Comparison of ENCODE assay signal across 21 cellular contexts in the genomic region with DNA sequence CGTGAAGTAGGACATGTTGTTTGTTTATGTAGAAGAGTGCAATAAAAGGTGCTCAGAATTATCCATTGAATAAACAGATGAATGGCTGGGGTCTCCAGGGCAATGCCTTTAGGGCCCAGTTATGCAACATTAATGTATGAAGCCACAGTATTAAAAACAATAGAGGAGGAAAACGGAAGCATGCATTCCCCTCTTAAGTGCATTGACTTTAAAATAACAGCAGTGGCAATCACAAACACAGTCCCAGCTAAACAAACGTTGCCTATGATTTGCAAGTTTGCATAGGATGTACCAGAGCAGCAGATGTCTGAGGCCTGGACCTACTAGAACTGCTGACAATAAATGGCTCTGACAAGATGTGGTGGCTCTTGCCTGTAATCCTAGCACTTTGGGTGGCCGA.
DNase-seq lines count a peak whose midpoint lies in the region; ATAC-seq and TF ChIP-seq lines count a peak whose summit lies in the region.
"Had no signal": no experiment of that assay in that cellular context is flagged by ENCODE, and none has a peak within 500 bp of the region (broad histone marks: within the 10 kb centered on the region; RNA-seq: fewer than 3 reads in every experiment).

No MANE protein-coding gene starts in this region.

- WGBS in smooth muscle cell (ENCODE audit: low lambda C conversion rate), result 50% methylated on average over 4 of the region's 4 CpGs

- H3K9me3 ChIP-seq in mucosa of rectum (ENCODE audit: control insufficient read depth in 2 of 2, low read length in 2 of 2) (no peaks in the 10 kb centered on the region), smooth muscle cell (replicated peaks; ENCODE audit: low read depth) (no peaks in the 10 kb centered on the region)

- H3K4me2 ChIP-seq in smooth muscle cell, result no peak overlapping the region

- ATAC-seq in HG03457 (IDR thresholded peaks at IDR 0.05; ENCODE audit: unreplicated experiment), result no peak
- ATAC-seq: activated T-cell treated with anti-CD3 and anti-CD28 coated beads, Interleukin-2, amount 50 U/mL, for 72 hours; effector memory CD8-positive, alpha-beta T cell; foreskin keratinocyte; GM12878; naive thymus-derived CD8-positive, alpha-beta T cell had no signal

- H3K4me1 ChIP-seq in mucosa of rectum (ENCODE audit: control insufficient read depth in 2 of 2, insufficient read depth in 2 of 2, low read length in 2 of 2), result peaks cover 16 to 47% of the 10 kb centered on the region in 2 donors
- H3K4me1 ChIP-seq in smooth muscle cell (ENCODE audit: low read depth), result no peaks in the 10 kb centered on the region

- no peaks in the 10 kb centered on the region for H3K79me2 ChIP-seq in smooth muscle cell (ENCODE audit: low read depth)

- DNase-seq in NCI-H1436 (lab: John Stamatoyannopoulos, UW) (peak; percentile 12), NCI-H1436 treated with DMSO at 0.1 percent for 48 hours (lab: John Stamatoyannopoulos, UW) (no peak), MV-4-11 (lab: John Stamatoyannopoulos, UW) (peak; percentile 29), SK-MEL-5 (ENCODE audit: low read depth, low spot score) (peak; percentile 52), T-helper 2 cell (no peak), smooth muscle cell (lab: John Stamatoyannopoulos, UW; ENCODE audit: unreplicated experiment) (no peak)
- DNase-seq: activated CD4-positive, alpha-beta T cell treated with anti-CD3 and anti-CD28 coated beads, Interleukin-2, amount 10 ng/mL, durations not matched to agents 24 days and 14 days; activated naive CD4-positive, alpha-beta T cell treated with anti-CD3 and anti-CD28 coated beads for 36 hours; activated T-cell treated with anti-CD3 and anti-CD28 coated beads, Interleukin-2, amount 50 U/mL, for 72 hours; brain microvascular endothelial cell; effector memory CD8-positive, alpha-beta T cell; foreskin keratinocyte; naive thymus-derived CD8-positive, alpha-beta T cell; NCI-H1930; NCI-H446; occipital lobe had no signal

- in situ Hi-C loops in SK-MEL-5 (cut with HindIII; ENCODE audit: low pct_unique_long_range_greater_than_20kb, low sequenced_read_pairs), result no loop called here

- H3K4me3 ChIP-seq in mucosa of rectum (ENCODE audit: low read length in 2 of 2) (no peak overlapping the region), smooth muscle cell (no peak overlapping the region)
- H3K4me3 ChIP-seq: GM12878, SK-N-MC had no signal

- H3K9ac ChIP-seq in mucosa of rectum (ENCODE audit: low read depth in 1 of 2, low read length in 2 of 2) (peak overlapping the region in 1 of 2 donors; percentile 1), smooth muscle cell (ENCODE audit: low read depth) (no peak overlapping the region)

- H3K27me3 ChIP-seq in mucosa of rectum (ENCODE audit: control insufficient read depth in 2 of 2, insufficient read depth in 2 of 2, low read length in 2 of 2) (no peaks in the 10 kb centered on the region), smooth muscle cell (ENCODE audit: low read depth) (no peaks in the 10 kb centered on the region)
- H3K27me3 ChIP-seq: brain microvascular endothelial cell had no signal

- no peaks in the 10 kb centered on the region for H4K20me1 ChIP-seq in smooth muscle cell (ENCODE audit: low read depth)

- H3K27ac ChIP-seq in mucosa of rectum (ENCODE audit: low read depth in 2 of 2, low read length in 2 of 2), result peak overlapping the region; percentile 86 to 90
- no peak overlapping the region for H3K27ac ChIP-seq in smooth muscle cell (ENCODE audit: low read depth)
- H3K27ac ChIP-seq: brain microvascular endothelial cell, foreskin keratinocyte, SK-N-MC, VCaP had no signal

- no peaks in the 10 kb centered on the region for H3F3A ChIP-seq in smooth muscle cell (ENCODE audit: low read depth)

- H3K36me3 ChIP-seq in mucosa of rectum (ENCODE audit: control insufficient read depth in 2 of 2, insufficient read depth in 2 of 2, low read length in 2 of 2), result no peaks in the 10 kb centered on the region
- H3K36me3 ChIP-seq in smooth muscle cell (ENCODE audit: low read depth), result no peaks in the 10 kb centered on the region
- H3K36me3 ChIP-seq: brain microvascular endothelial cell had no signal

- no peak for TF ChIP-seq CTCF in smooth muscle cell (IDR thresholded peaks at IDR 0.05; ENCODE audit: borderline replicate concordance, insufficient read depth, poor library complexity, severe bottlenecking)

- H2AFZ ChIP-seq in smooth muscle cell (ENCODE audit: low read depth), result no peak overlapping the region

Comparison
In these comparisons a context has a peak if more than half of its experiments do, and no peak if none do; other contexts are left out.
1. DNase-seq: peak in NCI-H1436 (single experiment), MV-4-11 (single experiment) and SK-MEL-5 (single experiment); none in NCI-H1436 treated with DMSO at 0.1 percent for 48 hours (single experiment), T-helper 2 cell (0 of 5) and smooth muscle cell (single experiment).